Comparison of ENCODE assay signal across 33 cellular contexts in the genomic region with DNA sequence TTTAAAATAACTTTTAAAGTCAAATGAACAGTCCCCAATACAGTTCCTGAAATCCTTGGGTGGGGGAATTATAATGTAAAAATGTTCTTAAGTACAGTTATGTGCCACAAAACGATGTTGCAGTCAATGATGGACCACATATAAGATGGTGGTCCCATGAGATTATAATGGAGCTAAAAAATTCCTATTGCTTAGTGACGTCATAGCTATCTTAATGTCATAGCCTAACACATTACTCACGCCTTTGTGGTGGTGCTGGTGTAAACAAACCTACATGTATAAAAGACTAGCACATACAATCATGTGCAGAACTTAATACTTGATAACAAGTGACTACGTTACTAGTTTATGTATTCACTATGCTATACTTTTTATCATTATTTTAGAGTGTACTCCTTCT.
"Had no signal": no experiment of that assay in that cellular context is flagged by ENCODE, and none has a peak within 500 bp of the region (broad histone marks: within the 10 kb centered on the region; RNA-seq: fewer than 3 reads in every experiment).

No MANE protein-coding gene starts in this region.

- H3K9me3 ChIP-seq: adrenal gland, ascending aorta, body of pancreas, breast epithelium had no signal

- FAIRE-seq: astrocyte, bronchial epithelial cell, colon had no signal

- H3K27me3 ChIP-seq: adrenal gland, ascending aorta, body of pancreas, brain microvascular endothelial cell, breast epithelium, cardiac muscle cell had no signal

- H3K4me3 ChIP-seq: adrenal gland, ascending aorta, body of pancreas, breast epithelium, cardiac muscle cell had no signal

- H3K27ac ChIP-seq: adrenal gland, ascending aorta, body of pancreas, brain microvascular endothelial cell, breast epithelium, cardiac muscle cell had no signal

- ATAC-seq: activated naive CD4-positive, alpha-beta T cell treated with anti-CD3 and anti-CD28 coated beads, Interleukin-2, amount 50 U/mL, for 72 hours; activated naive CD8-positive, alpha-beta T cell treated with anti-CD3 and anti-CD28 coated beads, Interleukin-2, amount 50 U/mL, for 24 hours; activated T-cell treated with anti-CD3 and anti-CD28 coated beads, Interleukin-2, amount 50 U/mL, for 4 hours; activated T-cell treated with anti-CD3 and anti-CD28 coated beads, Interleukin-2, amount 50 U/mL, for 72 hours; activated T-helper 17 cell treated with anti-CD3 and anti-CD28 coated beads, Interleukin-2, amount 50 U/mL, for 72 hours; body of pancreas had no signal

- H3K4me1 ChIP-seq: ascending aorta, body of pancreas, breast epithelium had no signal

- H3K36me3 ChIP-seq: adrenal gland, ascending aorta, brain microvascular endothelial cell, breast epithelium had no signal

- DNase-seq: activated effector memory CD4-positive, alpha-beta T cell treated with anti-CD3 and anti-CD28 coated beads, Interleukin-2, amount 50 U/mL, for 16 hours; activated effector memory CD4-positive, alpha-beta T cell treated with Interleukin-2 at 50 U/mL for 16 hours; activated gamma-delta T cell; activated gamma-delta T cell treated with Interleukin-2 at 50 U/mL for 16 hours; activated naive CD4-positive, alpha-beta T cell; activated naive CD4-positive, alpha-beta T cell treated with anti-CD3 and anti-CD28 coated beads for 36 hours; activated naive CD4-positive, alpha-beta T cell treated with anti-CD3 and anti-CD28 coated beads, Interleukin-2, amount 10 ng/mL, durations not matched to agents 7 days and 5 days; activated naive CD4-positive, alpha-beta T cell treated with anti-CD3 and anti-CD28 coated beads, Interleukin-2, amount 50 U/mL, for 16 hours; activated naive CD4-positive, alpha-beta T cell treated with Interleukin-2 at 50 U/mL for 16 hours; activated naive CD8-positive, alpha-beta T cell treated with anti-CD3 and anti-CD28 coated beads for 36 hours; activated naive CD8-positive, alpha-beta T cell treated with anti-CD3 and anti-CD28 coated beads, Interleukin-2, amount 10 ng/mL, durations not matched to agents 7 days and 5 days; activated naive CD8-positive, alpha-beta T cell treated with anti-CD3 and anti-CD28 coated beads, Interleukin-2, amount 50 U/mL, for 24 hours; activated T-cell treated with anti-CD3 and anti-CD28 coated beads, Interleukin-2, amount 50 U/mL, for 4 hours; activated T-cell treated with anti-CD3 and anti-CD28 coated beads, Interleukin-2, amount 50 U/mL, for 48 hours; activated T-cell treated with anti-CD3 and anti-CD28 coated beads, Interleukin-2, amount 50 U/mL, for 72 hours; adrenal gland; amniotic stem cell; amygdala; anterior cingulate cortex; aorta; body of pancreas; brain microvascular endothelial cell; caudate nucleus; central memory CD4-positive, alpha-beta T cell; cerebellar nuclear complex had no signal
